In genomic region chr1:32891630-32892029, GRCh38 we compare ENCODE assay signal across 16 cellular contexts. TPM values are rescaled to one million over a fixed set of nuclear protein-coding genes. Genes with fewer than 3 reads are reported as not detected.
"Had no signal": no experiment of that assay in that cellular context is flagged by ENCODE, and none has a peak within 500 bp of the region (broad histone marks: within the 10 kb centered on the region; RNA-seq: fewer than 3 reads in every experiment).

No MANE protein-coding gene starts in this region.

- DNase-seq: activated CD4-positive, alpha-beta T cell treated with anti-CD3 and anti-CD28 coated beads for 1 hour; activated CD4-positive, alpha-beta T cell treated with anti-CD3 and anti-CD28 coated beads, Interleukin-2, amount 50 U/mL, for 4 hours; activated CD8-positive, alpha-beta memory T cell treated with anti-CD3 and anti-CD28 coated beads, Interleukin-2, amount 10 ng/mL, durations not matched to agents 7 days and 5 days; activated naive CD8-positive, alpha-beta T cell treated with anti-CD3 and anti-CD28 coated beads for 36 hours; activated T-cell treated with anti-CD3 and anti-CD28 coated beads, Interleukin-2, amount 50 U/mL, for 1 hour; brain microvascular endothelial cell; dermis blood vessel endothelial cell; heart left ventricle; mesendoderm; stimulated activated CD4-positive, alpha-beta T cell treated with anti-CD3 and anti-CD28 coated beads, Interleukin-2, amount 100 ng/mL, for 48 hours; stimulated activated naive CD4-positive, alpha-beta T cell; upper lobe of left lung had no signal

- H3K4me3 Mint-ChIP-seq: activated CD8-positive, alpha-beta memory T cell treated with anti-CD3 and anti-CD28 coated beads, Interleukin-2, amount 10 ng/mL, durations not matched to agents 7 days and 5 days had no signal

- H3K27ac Mint-ChIP-seq: activated CD8-positive, alpha-beta memory T cell treated with anti-CD3 and anti-CD28 coated beads, Interleukin-2, amount 10 ng/mL, durations not matched to agents 7 days and 5 days; activated naive CD8-positive, alpha-beta T cell treated with anti-CD3 and anti-CD28 coated beads for 36 hours had no signal

- H3K4me1 Mint-ChIP-seq: activated CD8-positive, alpha-beta memory T cell treated with anti-CD3 and anti-CD28 coated beads, Interleukin-2, amount 10 ng/mL, durations not matched to agents 7 days and 5 days had no signal

- H3K27ac ChIP-seq: brain microvascular endothelial cell, epithelial cell of prostate, heart left ventricle, SK-N-MC, upper lobe of left lung had no signal

- H3K9me3 Mint-ChIP-seq: activated naive CD8-positive, alpha-beta T cell treated with anti-CD3 and anti-CD28 coated beads for 36 hours had no signal

- H3K36me3 Mint-ChIP-seq: activated CD8-positive, alpha-beta memory T cell treated with anti-CD3 and anti-CD28 coated beads, Interleukin-2, amount 10 ng/mL, durations not matched to agents 7 days and 5 days; activated naive CD8-positive, alpha-beta T cell treated with anti-CD3 and anti-CD28 coated beads for 36 hours had no signal

- H3K9me3 ChIP-seq: heart left ventricle, upper lobe of left lung had no signal

- H3K36me3 ChIP-seq: brain microvascular endothelial cell, heart left ventricle, upper lobe of left lung had no signal

- ATAC-seq: activated CD8-positive, alpha-beta memory T cell treated with anti-CD3 and anti-CD28 coated beads, Interleukin-2, amount 10 ng/mL, durations not matched to agents 7 days and 5 days; heart left ventricle had no signal

- H3K4me3 ChIP-seq: heart left ventricle, upper lobe of left lung had no signal

RNA-seq across cellular contexts. Expression of gene HPCA, which starts 5.3 kb away (rescaled TPM):
- total RNA-seq: dermis blood vessel endothelial cell, skeletal muscle tissue, upper lobe of left lung had no signal
- polyA plus RNA-seq: fibroblast of lung, heart left ventricle had no signal

RNA-seq across cellular contexts. Expression of gene TMEM54, which starts 9.6 kb away (rescaled TPM):
- total RNA-seq: activated CD8-positive, alpha-beta memory T cell treated with anti-CD3 and anti-CD28 coated beads, Interleukin-2, amount 10 ng/mL, durations not matched to agents 7 days and 5 days had no signal

RNA-seq across cellular contexts. Expression of gene FNDC5, which starts 20.9 kb away (rescaled TPM):
- total RNA-seq: activated CD8-positive, alpha-beta memory T cell treated with anti-CD3 and anti-CD28 coated beads, Interleukin-2, amount 10 ng/mL, durations not matched to agents 7 days and 5 days; activated naive CD8-positive, alpha-beta T cell treated with anti-CD3 and anti-CD28 coated beads for 36 hours had no signal
